Comparison of ENCODE assay signal across 20 cellular contexts in genomic region chrX:144849141-144849540, GRCh38.
DNase-seq lines count a peak whose midpoint lies in the region; ATAC-seq and TF ChIP-seq lines count a peak whose summit lies in the region.
"Had no signal": no experiment of that assay in that cellular context is flagged by ENCODE, and none has a peak within 500 bp of the region (broad histone marks: within the 10 kb centered on the region; RNA-seq: fewer than 3 reads in every experiment).

No MANE protein-coding gene starts in this region.

- TF ChIP-seq CTCF in OCI-LY3 (IDR thresholded peaks at IDR 0.05; ENCODE audit: low read depth, low read length), result no peak
- TF ChIP-seq CTCF in foreskin fibroblast (IDR thresholded peaks at IDR 0.05; ENCODE audit: low read depth, low read length), result no peak

- H3K9ac ChIP-seq in OCI-LY3 (ENCODE audit: low read length), result no peak overlapping the region

- no peaks in the 10 kb centered on the region for H4K20me1 ChIP-seq in OCI-LY3 (ENCODE audit: insufficient read depth, low read length)

- CTCF ChIA-PET in activated CD4-positive, alpha-beta memory T cell treated with anti-CD3 and anti-CD28 coated beads, Interleukin-2, amount 10 ng/mL, durations not matched to agents 7 days and 5 days (lab: Charles Lee), result no interaction called here

- DNase-seq in A172 (ENCODE audit: low spot score), result peak; percentile 31
- peak; percentile 77 for DNase-seq in HT1080 (ENCODE audit: low read depth)
- peak; percentile 0 to 14 for DNase-seq in foreskin fibroblast
- DNase-seq in activated CD4-positive, alpha-beta memory T cell treated with anti-CD3 and anti-CD28 coated beads, Interleukin-2, amount 10 ng/mL, durations not matched to agents 7 days and 5 days, result no peak
- DNase-seq in activated CD4-positive, alpha-beta T cell treated with anti-CD3 and anti-CD28 coated beads, Interleukin-2, amount 50 U/mL, for 4 hours, result no peak
- DNase-seq in activated CD4-positive, alpha-beta T cell treated with anti-CD3 and anti-CD28 coated beads for 48 hours, result no peak
- DNase-seq: 8988T, C1 segment of cervical spinal cord, DMS79 treated with DMSO at 0.1 percent for 48 hours, GDM1, HFFc6, NCI-H146, NCI-H2081 treated with DMSO at 0.1 percent for 48 hours, NCI-H524, PC-9 had no signal

- no peaks in the 10 kb centered on the region for H3K27me3 Mint-ChIP-seq in activated CD4-positive, alpha-beta memory T cell treated with anti-CD3 and anti-CD28 coated beads, Interleukin-2, amount 10 ng/mL, durations not matched to agents 7 days and 5 days
- H3K27me3 Mint-ChIP-seq: IgD-negative memory B cell had no signal

- no peak overlapping the region for H2AFZ ChIP-seq in OCI-LY3 (ENCODE audit: low read depth, low read length)
- H2AFZ ChIP-seq: PC-9 had no signal

- H3K9me3 Mint-ChIP-seq in activated CD4-positive, alpha-beta memory T cell treated with anti-CD3 and anti-CD28 coated beads, Interleukin-2, amount 10 ng/mL, durations not matched to agents 7 days and 5 days, result peaks cover 3% of the 10 kb centered on the region
- H3K9me3 Mint-ChIP-seq: T-helper 2 cell treated with Interferon-gamma antibody and Interleukin-4, amounts not matched to agents 5 μg/mL and 100 μg/mL, for 36 hours had no signal

- no peaks in the 10 kb centered on the region for H3K27me3 ChIP-seq in OCI-LY3 (ENCODE audit: low read depth, low read length)
- H3K27me3 ChIP-seq: SJSA1 had no signal

- H3K4me1 Mint-ChIP-seq in activated CD4-positive, alpha-beta memory T cell treated with anti-CD3 and anti-CD28 coated beads, Interleukin-2, amount 10 ng/mL, durations not matched to agents 7 days and 5 days, result no peaks in the 10 kb centered on the region
- H3K4me1 Mint-ChIP-seq: IgD-negative memory B cell had no signal

- H3K27ac Mint-ChIP-seq in activated CD4-positive, alpha-beta memory T cell treated with anti-CD3 and anti-CD28 coated beads, Interleukin-2, amount 10 ng/mL, durations not matched to agents 7 days and 5 days, result no peak overlapping the region
- H3K27ac Mint-ChIP-seq: HFFc6; IgD-negative memory B cell; T-helper 2 cell treated with Interferon-gamma antibody and Interleukin-4, amounts not matched to agents 5 μg/mL and 100 μg/mL, for 36 hours had no signal

- H3K4me1 ChIP-seq in OCI-LY3 (ENCODE audit: low read length), result peaks cover 14% of the 10 kb centered on the region
- H3K4me1 ChIP-seq: SJSA1 had no signal

- peaks cover 3% of the 10 kb centered on the region for H3K36me3 ChIP-seq in OCI-LY3 (replicated peaks; ENCODE audit: low read depth, low read length)
- H3K36me3 ChIP-seq: SJSA1 had no signal

- ATAC-seq in GM19467 (IDR thresholded peaks at IDR 0.05; ENCODE audit: unreplicated experiment), result no peak

- POLR2A ChIA-PET in activated CD4-positive, alpha-beta memory T cell treated with anti-CD3 and anti-CD28 coated beads, Interleukin-2, amount 10 ng/mL, durations not matched to agents 7 days and 5 days (lab: Charles Lee), result no interaction called here

- no peak overlapping the region for H3K4me3 Mint-ChIP-seq in activated CD4-positive, alpha-beta memory T cell treated with anti-CD3 and anti-CD28 coated beads, Interleukin-2, amount 10 ng/mL, durations not matched to agents 7 days and 5 days
- H3K4me3 Mint-ChIP-seq: HFFc6; IgD-negative memory B cell; T-helper 2 cell treated with Interferon-gamma antibody and Interleukin-4, amounts not matched to agents 5 μg/mL and 100 μg/mL, for 36 hours had no signal

- no peaks in the 10 kb centered on the region for H3K36me3 Mint-ChIP-seq in activated CD4-positive, alpha-beta memory T cell treated with anti-CD3 and anti-CD28 coated beads, Interleukin-2, amount 10 ng/mL, durations not matched to agents 7 days and 5 days (ENCODE audit: low read depth)

- H3K9me3 ChIP-seq in OCI-LY3 (ENCODE audit: insufficient read depth, low read length), result no peaks in the 10 kb centered on the region
- H3K9me3 ChIP-seq: SJSA1 had no signal

- no peak overlapping the region for H3K27ac ChIP-seq in OCI-LY3 (ENCODE audit: low read length)
- H3K27ac ChIP-seq: PC-9, SJSA1 had no signal

- no peak overlapping the region for H3K4me3 ChIP-seq in OCI-LY3 (ENCODE audit: low read length)
- no peak overlapping the region for H3K4me3 ChIP-seq in foreskin fibroblast (ENCODE audit: low read depth in 1 of 2, low read length in 2 of 2)
- H3K4me3 ChIP-seq: PC-9, SJSA1 had no signal

- no peaks in the 10 kb centered on the region for H3K79me2 ChIP-seq in OCI-LY3 (ENCODE audit: low read length)

- H3K4me2 ChIP-seq in OCI-LY3 (ENCODE audit: low read length), result 0 out of 2 replicates have a peak overlapping the region, but pooled peaks have one; percentile 17
- H3K4me2 ChIP-seq: PC-9 had no signal

Comparison
In these comparisons a context has a peak if more than half of its experiments do, and no peak if none do; other contexts are left out.
1. DNase-seq: peak in A172 (single experiment), HT1080 (single experiment) and foreskin fibroblast (2 of 2); none in activated CD4-positive, alpha-beta memory T cell treated with anti-CD3 and anti-CD28 coated beads, Interleukin-2, amount 10 ng/mL, durations not matched to agents 7 days and 5 days (single experiment), activated CD4-positive, alpha-beta T cell treated with anti-CD3 and anti-CD28 coated beads, Interleukin-2, amount 50 U/mL, for 4 hours (0 of 2) and activated CD4-positive, alpha-beta T cell treated with anti-CD3 and anti-CD28 coated beads for 48 hours (single experiment).